Comparison of ENCODE assay signal across 9 cellular contexts in genomic region chr11:46918778-46919513, GRCh38. TPM values are rescaled to one million over a fixed set of nuclear protein-coding genes. Genes with fewer than 3 reads are reported as not detected.
DNase-seq lines count a peak whose midpoint lies in the region; ATAC-seq and TF ChIP-seq lines count a peak whose summit lies in the region.
"Had no signal": no experiment of that assay in that cellular context is flagged by ENCODE, and none has a peak within 500 bp of the region (broad histone marks: within the 10 kb centered on the region; RNA-seq: fewer than 3 reads in every experiment).

No MANE protein-coding gene starts in this region.

- H3K9me3 Mint-ChIP-seq in activated CD4-positive, alpha-beta T cell treated with anti-CD3 and anti-CD28 coated beads, Interleukin-2, amount 10 ng/mL, durations not matched to agents 24 days and 14 days, result no peaks in the 10 kb centered on the region
- no peaks in the 10 kb centered on the region for H3K9me3 Mint-ChIP-seq in activated T-helper 2 cell treated with anti-CD3 and anti-CD28 coated beads, Interferon-gamma antibody, Interleukin-2, Interleukin-4, amounts not matched to agents 10 μg/mL and 5 μg/mL and 100 μg/mL, durations not matched to agents 14 hours and 24 hours and 36 hours
- H3K9me3 Mint-ChIP-seq: activated naive CD4-positive, alpha-beta T cell treated with anti-CD3 and anti-CD28 coated beads, Interleukin-2, amount 50 U/mL, for 72 hours had no signal

- no peaks in the 10 kb centered on the region for H3K27me3 ChIP-seq in kidney epithelial cell (ENCODE audit: control insufficient read depth, insufficient read depth, low read length)

- no peak for ATAC-seq in GM19397 (IDR thresholded peaks at IDR 0.05; ENCODE audit: unreplicated experiment)
- no peak for ATAC-seq in GM18498 (IDR thresholded peaks at IDR 0.05; ENCODE audit: unreplicated experiment)

- intact Hi-C loops in activated CD4-positive, alpha-beta T cell treated with anti-CD3 and anti-CD28 coated beads, Interleukin-2, amount 10 ng/mL, durations not matched to agents 24 days and 14 days (cut with micrococcal nuclease), result loop anchor here (10.0 kb wide), 1 partner anchor 106 kb away; no protein-coding TSS in a partner anchor
- intact Hi-C loops in activated T-helper 2 cell treated with anti-CD3 and anti-CD28 coated beads, Interferon-gamma antibody, Interleukin-2, Interleukin-4, amounts not matched to agents 10 μg/mL and 5 μg/mL and 100 μg/mL, durations not matched to agents 14 hours and 24 hours and 36 hours (cut with micrococcal nuclease), result loop anchor here (10.0 kb wide), 1 partner anchor 96 kb away; no protein-coding TSS in a partner anchor

- peak overlapping the region; percentile 61 for H3K27ac ChIP-seq in temporal lobe (ENCODE audit: low read depth, low read length)

- peaks cover 51% of the 10 kb centered on the region for H3K27me3 Mint-ChIP-seq in activated CD4-positive, alpha-beta T cell treated with anti-CD3 and anti-CD28 coated beads, Interleukin-2, amount 10 ng/mL, durations not matched to agents 24 days and 14 days
- H3K27me3 Mint-ChIP-seq in activated T-helper 2 cell treated with anti-CD3 and anti-CD28 coated beads, Interferon-gamma antibody, Interleukin-2, Interleukin-4, amounts not matched to agents 10 μg/mL and 5 μg/mL and 100 μg/mL, durations not matched to agents 14 hours and 24 hours and 36 hours (ENCODE audit: low read depth), result peaks cover 49% of the 10 kb centered on the region

- H3K4me1 Mint-ChIP-seq in activated CD4-positive, alpha-beta T cell treated with anti-CD3 and anti-CD28 coated beads, Interleukin-2, amount 10 ng/mL, durations not matched to agents 24 days and 14 days, result peaks cover 21% of the 10 kb centered on the region
- H3K4me1 Mint-ChIP-seq in activated T-helper 2 cell treated with anti-CD3 and anti-CD28 coated beads, Interferon-gamma antibody, Interleukin-2, Interleukin-4, amounts not matched to agents 10 μg/mL and 5 μg/mL and 100 μg/mL, durations not matched to agents 14 hours and 24 hours and 36 hours (ENCODE audit: low read depth), result peaks cover 22% of the 10 kb centered on the region

- no peak for TF ChIP-seq CTCF in kidney epithelial cell (IDR thresholded peaks at IDR 0.05; ENCODE audit: insufficient read depth, low read length, poor library complexity, severe bottlenecking)

- H3K27ac Mint-ChIP-seq in activated CD4-positive, alpha-beta T cell treated with anti-CD3 and anti-CD28 coated beads, Interleukin-2, amount 10 ng/mL, durations not matched to agents 24 days and 14 days, result no peak overlapping the region
- H3K27ac Mint-ChIP-seq in activated T-helper 2 cell treated with anti-CD3 and anti-CD28 coated beads, Interferon-gamma antibody, Interleukin-2, Interleukin-4, amounts not matched to agents 10 μg/mL and 5 μg/mL and 100 μg/mL, durations not matched to agents 14 hours and 24 hours and 36 hours, result no peak overlapping the region

- no peaks in the 10 kb centered on the region for H3K36me3 ChIP-seq in kidney epithelial cell (ENCODE audit: control insufficient read depth, insufficient read depth, low read length)

- peak overlapping the region; percentile 40 for H3K4me3 Mint-ChIP-seq in activated CD4-positive, alpha-beta T cell treated with anti-CD3 and anti-CD28 coated beads, Interleukin-2, amount 10 ng/mL, durations not matched to agents 24 days and 14 days
- peak overlapping the region; percentile 65 for H3K4me3 Mint-ChIP-seq in activated T-helper 2 cell treated with anti-CD3 and anti-CD28 coated beads, Interferon-gamma antibody, Interleukin-2, Interleukin-4, amounts not matched to agents 10 μg/mL and 5 μg/mL and 100 μg/mL, durations not matched to agents 14 hours and 24 hours and 36 hours (ENCODE audit: low read depth)

- no peaks in the 10 kb centered on the region for H3K36me3 Mint-ChIP-seq in activated CD4-positive, alpha-beta T cell treated with anti-CD3 and anti-CD28 coated beads, Interleukin-2, amount 10 ng/mL, durations not matched to agents 24 days and 14 days (ENCODE audit: low read depth)
- H3K36me3 Mint-ChIP-seq in activated T-helper 2 cell treated with anti-CD3 and anti-CD28 coated beads, Interferon-gamma antibody, Interleukin-2, Interleukin-4, amounts not matched to agents 10 μg/mL and 5 μg/mL and 100 μg/mL, durations not matched to agents 14 hours and 24 hours and 36 hours (ENCODE audit: low read depth), result no peaks in the 10 kb centered on the region

- no peak for DNase-seq in activated CD4-positive, alpha-beta T cell treated with anti-CD3 and anti-CD28 coated beads, Interleukin-2, amount 10 ng/mL, durations not matched to agents 24 days and 14 days
- DNase-seq in activated CD4-positive, alpha-beta T cell treated with anti-CD3 and anti-CD28 coated beads for 1 hour, result no peak
- DNase-seq in activated T-helper 2 cell treated with anti-CD3 and anti-CD28 coated beads, Interferon-gamma antibody, Interleukin-2, Interleukin-4, amounts not matched to agents 10 μg/mL and 5 μg/mL and 100 μg/mL, durations not matched to agents 14 hours and 24 hours and 36 hours (ENCODE audit: low spot score), result no peak
- no peak for DNase-seq in kidney epithelial cell (ENCODE audit: low read depth)
- DNase-seq in SKM-1 (lab: John Stamatoyannopoulos, UW; ENCODE audit: unreplicated experiment), result no peak

- peak overlapping the region; percentile 63 for H3K4me3 ChIP-seq in kidney epithelial cell (ENCODE audit: low read depth, low read length)

RNA-seq across cellular contexts. Expression of gene LRP4, which starts 0.6 kb away (rescaled TPM):
- 0.12 and 0.31 TPM in 2 replicates for total RNA-seq in activated CD4-positive, alpha-beta T cell treated with anti-CD3 and anti-CD28 coated beads, Interleukin-2, amount 10 ng/mL, durations not matched to agents 24 days and 14 days
- 0.07 and 0.21 TPM in 2 replicates for total RNA-seq in activated T-helper 2 cell treated with anti-CD3 and anti-CD28 coated beads, Interferon-gamma antibody, Interleukin-2, Interleukin-4, amounts not matched to agents 10 μg/mL and 5 μg/mL and 100 μg/mL, durations not matched to agents 14 hours and 24 hours and 36 hours
- total RNA-seq in kidney epithelial cell, result 6.1 and 9.9 TPM in 2 replicates
- total RNA-seq in temporal lobe, result 14.5 TPM

RNA-seq across cellular contexts. Expression of gene CSTPP1, which starts 17.6 kb away (rescaled TPM):
- total RNA-seq in activated CD4-positive, alpha-beta T cell treated with anti-CD3 and anti-CD28 coated beads, Interleukin-2, amount 10 ng/mL, durations not matched to agents 24 days and 14 days, result 16.9 and 18.0 TPM in 2 replicates
- 17.8 and 19.0 TPM in 2 replicates for total RNA-seq in activated T-helper 2 cell treated with anti-CD3 and anti-CD28 coated beads, Interferon-gamma antibody, Interleukin-2, Interleukin-4, amounts not matched to agents 10 μg/mL and 5 μg/mL and 100 μg/mL, durations not matched to agents 14 hours and 24 hours and 36 hours
- total RNA-seq in kidney epithelial cell (31.5 and 45.6 TPM in 2 replicates), temporal lobe (44.5 TPM)
